In the genomic region with DNA sequence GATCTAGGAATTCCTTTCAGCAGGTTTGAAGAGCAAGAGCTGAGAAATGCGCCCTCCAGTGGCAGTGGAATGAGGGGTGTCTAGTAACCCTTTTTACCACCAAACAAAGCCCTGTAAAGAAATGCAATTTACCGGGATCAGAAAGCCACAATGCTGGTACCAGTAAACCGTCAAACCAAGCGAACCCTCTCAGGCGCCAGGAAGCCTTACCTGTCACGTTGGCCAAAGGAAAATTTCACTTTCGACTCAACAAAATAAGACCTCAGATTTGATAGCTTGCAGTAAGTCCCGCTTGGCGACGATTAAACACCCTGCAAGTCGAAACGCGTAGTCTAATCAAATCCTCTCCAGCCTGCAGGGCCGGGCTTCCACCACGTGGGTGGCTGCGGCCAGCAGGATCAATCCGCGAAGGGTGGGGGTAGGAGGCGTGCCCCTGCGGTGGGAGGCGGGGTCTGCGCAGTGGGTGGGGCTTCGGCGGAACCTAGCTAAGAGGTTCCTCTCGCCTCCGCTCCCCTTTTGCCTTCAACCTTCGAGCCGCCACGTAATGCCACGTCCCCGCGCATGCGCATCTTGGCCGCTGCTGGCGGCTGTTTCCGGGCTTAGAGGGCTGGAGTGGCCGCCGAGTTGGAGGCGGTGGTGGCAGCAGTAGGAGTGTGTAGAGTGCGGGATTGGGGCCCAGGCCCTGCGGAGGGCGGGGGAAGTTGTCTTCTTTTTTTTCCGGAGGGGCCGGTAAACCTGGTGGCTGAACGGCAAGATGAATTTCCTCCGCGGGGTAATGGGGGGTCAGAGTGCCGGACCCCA, we compare ENCODE assay signal across 8 cellular contexts. TPM values are rescaled to one million over a fixed set of nuclear protein-coding genes. Genes with fewer than 3 reads are reported as not detected.
DNase-seq lines count a peak whose midpoint lies in the region; ATAC-seq and TF ChIP-seq lines count a peak whose summit lies in the region.

Gene USO1, plus strand, starts transcription at position 512 of the 801 bp plus-strand sequence. Its CDS starts 243 bp downstream, at position 755.

- H3K27me3 Mint-ChIP-seq in T-helper 17 cell = no peaks in the 10 kb centered on the region

- H3K27me3 ChIP-seq in left ventricle myocardium inferior (ENCODE audit: low read depth) = no peaks in the 10 kb centered on the region
- H3K27me3 ChIP-seq in prostate gland (replicated peaks; ENCODE audit: insufficient read depth) = no peaks in the 10 kb centered on the region

- peak within 1 kb of the TSS; percentile 97 for H3K27ac ChIP-seq in left ventricle myocardium inferior (replicated peaks)
- peak within 1 kb of the TSS; percentile 93 to 95 for H3K27ac ChIP-seq in prostate gland
- H3K27ac ChIP-seq in urinary bladder (ENCODE audit: low read depth) = peak within 1 kb of the TSS; percentile 97

- no peaks in the 10 kb centered on the region for H3K36me3 ChIP-seq in left ventricle myocardium inferior
- H3K36me3 ChIP-seq in prostate gland = no peaks in the 10 kb centered on the region
- no peaks in the 10 kb centered on the region for H3K36me3 ChIP-seq in urinary bladder (ENCODE audit: insufficient read depth)

- peak within 1 kb of the TSS; percentile 99 for H3K27ac Mint-ChIP-seq in T-helper 17 cell

- under 1% methylated on average over 31 of the region's 48 CpGs for WGBS in prostate gland
- whole genome bisulfite sequencing in urinary bladder = under 1% methylated on average over 48 of the region's 48 CpGs

- peak; percentile 97 for DNase-seq in NCI-H1694 treated with DMSO at 0.1 percent for 48 hours (lab: John Stamatoyannopoulos, UW)
- DNase-seq in T-helper 17 cell = peak; percentile 97 to 100 (median 99)
- DNase-seq in amygdala (lab: John Stamatoyannopoulos, UW) = peak; percentile 47 to 99 (median 97)
- DNase-seq in left ventricle myocardium inferior = peak; percentile 99
- DNase-seq in prostate gland (ENCODE audit: low spot score) = peak; percentile 99

- intact Hi-C loops in left ventricle myocardium inferior (cut with micrococcal nuclease) (loop anchor here (5.0 kb wide), 1 partner anchor 52 kb away; the partner anchor contains the start of gene G3BP2), prostate gland (cut with DNase I) (loop anchor here (1.0 to 5.0 kb wide), 2 partner anchors 51 to 123 kb away; partner anchors contain the start of gene G3BP2)

- ATAC-seq in GM18498 (IDR thresholded peaks at IDR 0.05; ENCODE audit: unreplicated experiment) (peak; percentile 90), HG02938 (IDR thresholded peaks at IDR 0.05; ENCODE audit: unreplicated experiment) (peak; percentile 76), T-helper 17 cell (peak; percentile 95)

- H3K9me3 ChIP-seq in T-helper 17 cell (ENCODE audit: control insufficient read depth, low read length, poor library complexity, severe bottlenecking) (no peaks in the 10 kb centered on the region), left ventricle myocardium inferior (replicated peaks) (no peaks in the 10 kb centered on the region), prostate gland (no peaks in the 10 kb centered on the region)

- peak; percentile 96 for TF ChIP-seq POLR2A in prostate gland (IDR thresholded peaks at IDR 0.05)

- H3K4me1 ChIP-seq in left ventricle myocardium inferior = peaks cover 69% of the 10 kb centered on the region
- peaks cover 2% of the 10 kb centered on the region for H3K4me1 ChIP-seq in prostate gland (replicated peaks)
- H3K4me1 ChIP-seq in urinary bladder (ENCODE audit: insufficient read depth) = peaks cover 4% of the 10 kb centered on the region

- H3K4me1 Mint-ChIP-seq in T-helper 17 cell = peaks cover 42% of the 10 kb centered on the region

- H3K4me3 ChIP-seq in left ventricle myocardium inferior (peak within 1 kb of the TSS; percentile 92), prostate gland (peak within 1 kb of the TSS; percentile 62 to 84), urinary bladder (ENCODE audit: low read depth, low read length) (peak within 1 kb of the TSS; percentile 70)

- TF ChIP-seq CTCF in left ventricle myocardium inferior (IDR thresholded peaks at IDR 0.05; ENCODE audit: borderline replicate concordance) = peak; percentile 74
- TF ChIP-seq CTCF in prostate gland (IDR thresholded peaks at IDR 0.05) = peak; percentile 44 to 79 (median 68)

- peaks cover 3% of the 10 kb centered on the region for H3K36me3 Mint-ChIP-seq in T-helper 17 cell (ENCODE audit: low read depth)

- peak within 1 kb of the TSS; percentile 100 for H3K4me3 Mint-ChIP-seq in T-helper 17 cell

RNA-seq across cellular contexts. Expression of gene USO1, which starts in this region (rescaled TPM):
- total RNA-seq in T-helper 17 cell = 10 to 100 TPM; 24.0 to 27.8 TPM
- 84.3 TPM for total RNA-seq in left ventricle myocardium inferior
- 10 to 100 TPM; 52.0 to 53.3 TPM for total RNA-seq in prostate gland
- total RNA-seq in urinary bladder = 186 TPM
- polyA plus RNA-seq in urinary bladder = 37.4 TPM

Comparison
In these comparisons a context has a peak if more than half of its experiments do, and no peak if none do; other contexts are left out.
1. Peak in every context shown above with its lines: DNase-seq, ATAC-seq, H3K4me3 ChIP-seq and H3K27ac ChIP-seq.